ENCODE assay signal across 8 cellular contexts in the genomic region with DNA sequence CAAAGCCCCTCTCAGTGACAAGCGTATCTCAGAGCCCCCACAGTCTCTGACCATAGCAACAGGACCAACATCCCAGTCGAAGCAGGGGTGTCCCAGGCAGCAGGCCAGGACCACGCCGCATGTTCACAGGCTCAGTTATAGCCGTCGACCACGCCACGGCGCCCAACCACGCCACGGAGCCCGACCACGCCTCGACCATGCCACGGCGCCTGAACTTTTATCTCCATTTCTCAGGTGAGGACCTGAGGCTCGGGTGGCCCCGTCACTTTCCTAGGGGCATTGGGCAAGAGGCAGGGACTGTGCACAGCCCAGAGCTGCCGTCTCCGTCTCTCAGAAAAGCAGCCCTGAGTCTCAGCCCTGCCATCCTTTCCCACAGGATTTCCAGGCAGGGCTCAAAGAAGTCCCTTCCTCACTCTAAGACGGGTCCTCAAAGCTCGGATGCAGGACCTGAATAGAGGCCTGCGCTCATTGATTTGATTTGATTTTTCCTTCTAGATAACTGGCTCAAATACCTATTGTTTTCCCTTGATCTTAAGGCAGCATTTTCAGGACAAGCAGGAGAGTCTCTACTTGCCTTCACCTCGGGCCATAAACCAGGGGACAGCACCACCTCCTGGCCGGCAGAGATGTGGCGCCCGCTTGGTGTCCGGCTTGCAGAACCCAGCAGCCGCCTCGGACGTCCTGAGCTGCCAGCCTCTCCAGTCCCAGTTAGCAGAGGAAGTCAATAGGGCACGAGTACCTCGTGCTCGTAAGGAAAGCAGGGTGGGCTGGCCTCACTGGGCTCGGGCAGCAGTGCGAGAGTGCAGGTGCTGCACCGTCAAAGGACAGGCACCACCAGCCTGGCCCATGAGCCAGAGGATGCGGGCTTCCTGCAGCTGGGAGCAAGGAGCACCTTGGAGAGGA. TPM values are rescaled to one million over a fixed set of nuclear protein-coding genes. Genes with fewer than 3 reads are reported as not detected.
DNase-seq lines count a peak whose midpoint lies in the region; ATAC-seq and TF ChIP-seq lines count a peak whose summit lies in the region.

No MANE protein-coding gene starts in this region.

- H3K9me3 ChIP-seq in MG63, result no peaks in the 10 kb centered on the region
- H3K9me3 ChIP-seq in lower lobe of right lung, result no peaks in the 10 kb centered on the region

- H3K36me3 ChIP-seq in MG63, result no peaks in the 10 kb centered on the region
- no peaks in the 10 kb centered on the region for H3K36me3 ChIP-seq in lower lobe of right lung

- TF ChIP-seq CTCF in dorsolateral prefrontal cortex (IDR thresholded peaks at IDR 0.05 in 54 of 56, conservative IDR thresholded peaks at IDR 0.05 in 2 of 56; ENCODE audit: low read depth in 1 of 56, partially characterized antibody in 56 of 56) (peak; percentile 59 to 94 (median 86)), lower lobe of right lung (IDR thresholded peaks at IDR 0.05) (peak; percentile 88)

- H3K4me1 ChIP-seq in lower lobe of right lung, result peaks cover 10% of the 10 kb centered on the region

- peak; percentile 4 to 38 for DNase-seq in activated CD4-positive, alpha-beta T cell treated with anti-CD3 and anti-CD28 coated beads for 24 hours (ENCODE audit: low read depth in 2 of 2)
- DNase-seq in activated CD4-positive, alpha-beta T cell treated with anti-CD3 and anti-CD28 coated beads for 4 hours, result no peak
- DNase-seq in MG63, result peak; percentile 48
- DNase-seq in UCSD-AML1 (lab: John Stamatoyannopoulos, UW; ENCODE audit: unreplicated experiment), result peak; percentile 77
- peak; percentile 61 to 91 (median 73) for DNase-seq in dorsolateral prefrontal cortex
- peak; percentile 75 for DNase-seq in lower lobe of right lung
- peak; percentile 26 for DNase-seq in stimulated activated CD8-positive, alpha-beta memory T cell treated with anti-CD3 and anti-CD28 coated beads, Interleukin-4, amount 100 ng/mL, for 24 hours (ENCODE audit: low read depth)

- ATAC-seq in lower lobe of right lung, result peak; percentile 89
- no peak for ATAC-seq in HG02973 (IDR thresholded peaks at IDR 0.05; ENCODE audit: unreplicated experiment)

- H3K27me3 ChIP-seq in MG63 (no peaks in the 10 kb centered on the region), dorsolateral prefrontal cortex (peaks cover 0 to 12% (median 0%) of the 10 kb centered on the region in 45 donors), lower lobe of right lung (ENCODE audit: low read depth) (peaks cover 17% of the 10 kb centered on the region)

- intact Hi-C loops in dorsolateral prefrontal cortex (cut with DNase I), result loop anchor here (1.0 to 5.0 kb wide), 3 partner anchors 216 to 716 kb away; no protein-coding TSS in a partner anchor
- intact Hi-C loops in lower lobe of right lung (cut with DNase I), result no loop called here

- H3K4me3 ChIP-seq in MG63 (no peak overlapping the region), dorsolateral prefrontal cortex (no peak overlapping the region), lower lobe of right lung (no peak overlapping the region)

- H3K27ac ChIP-seq in dorsolateral prefrontal cortex (no peak overlapping the region), lower lobe of right lung (no peak overlapping the region)

RNA-seq across cellular contexts. Expression of gene C16orf95, which starts 38.8 kb away (rescaled TPM):
- total RNA-seq in MG63 (2014; rRNA removed; shearing (Covaris generic); ENCODE audit: low replicate concordance), result 6.6 TPM in 1 of 2 replicates, not detected in the other
- 10 to 100 TPM in 26 of 120 experiments, 1 to 10 TPM in 94; 3.5 to 15.9 (median 8.1) TPM for total RNA-seq in dorsolateral prefrontal cortex
- 3.0 TPM for total RNA-seq in lower lobe of right lung

Comparison
In these comparisons a context has a peak if more than half of its experiments do, and no peak if none do; other contexts are left out.
1. DNase-seq: peak in activated CD4-positive, alpha-beta T cell treated with anti-CD3 and anti-CD28 coated beads for 24 hours (2 of 2), MG63 (single experiment), UCSD-AML1 (single experiment), dorsolateral prefrontal cortex (10 of 10), lower lobe of right lung (single experiment) and stimulated activated CD8-positive, alpha-beta memory T cell treated with anti-CD3 and anti-CD28 coated beads, Interleukin-4, amount 100 ng/mL, for 24 hours (single experiment); none in activated CD4-positive, alpha-beta T cell treated with anti-CD3 and anti-CD28 coated beads for 4 hours (0 of 2).